Comparison of ENCODE assay signal across 1 cellular context in genomic region chrX:47091149-47091775, GRCh38.
TF ChIP-seq lines count a peak whose summit lies in the region.

No MANE protein-coding gene starts in this region.

TF ChIP-seq in IMR-90, 13 proteins besides CTCF, POLR2A, EP300 and RAD21:
- TF ChIP-seq MAFK (IDR thresholded peaks at IDR 0.05; ENCODE audit: low read depth, low read length) (no peak), USF2 (IDR thresholded peaks at IDR 0.05; ENCODE audit: low read depth, low read length) (no peak), RCOR1 (IDR thresholded peaks at IDR 0.05; ENCODE audit: insufficient replicate concordance, low read length) (no peak), NFE2L2 (IDR thresholded peaks at IDR 0.05; ENCODE audit: low read depth, low read length) (no peak), CEBPB (IDR thresholded peaks at IDR 0.05; ENCODE audit: low read depth, low read length) (no peak), FOS (IDR thresholded peaks at IDR 0.05; ENCODE audit: low read depth, low read length) (no peak), SMC3 (IDR thresholded peaks at IDR 0.05; ENCODE audit: low read depth, low read length) (no peak), ELK1 (IDR thresholded peaks at IDR 0.05; ENCODE audit: borderline replicate concordance, low read depth, low read length) (no peak), MXI1 (IDR thresholded peaks at IDR 0.05; ENCODE audit: borderline replicate concordance, low read depth, low read length) (no peak), CHD1 (IDR thresholded peaks at IDR 0.05; ENCODE audit: low read depth, low read length) (no peak), RFX5 (IDR thresholded peaks at IDR 0.05; ENCODE audit: low read depth, low read length) (no peak), BHLHE40 (IDR thresholded peaks at IDR 0.05; ENCODE audit: low read depth, low read length) (no peak)
